In genomic region chr3:180138871-180139270, GRCh38 we compare ENCODE assay signal across 29 cellular contexts.
"Had no signal": no experiment of that assay in that cellular context is flagged by ENCODE, and none has a peak within 500 bp of the region (broad histone marks: within the 10 kb centered on the region; RNA-seq: fewer than 3 reads in every experiment).

No MANE protein-coding gene starts in this region.

- H3K9me3 ChIP-seq: colonic mucosa, esophagus muscularis mucosa, esophagus squamous epithelium, gastrocnemius medialis had no signal

- H3K4me3 ChIP-seq: colonic mucosa, coronary artery, dorsolateral prefrontal cortex, esophagus muscularis mucosa, esophagus squamous epithelium, gastrocnemius medialis, gastroesophageal sphincter, heart left ventricle, heart right ventricle had no signal

- H3K27ac ChIP-seq: colonic mucosa, coronary artery, dorsolateral prefrontal cortex, epithelial cell of prostate, esophagus muscularis mucosa, esophagus squamous epithelium, foreskin keratinocyte, gastrocnemius medialis, gastroesophageal sphincter, heart left ventricle, heart right ventricle had no signal

- H3K4me3 Mint-ChIP-seq: dendritic cell treated with granulocyte-macrophage colony-stimulating factor and Interleukin-4, amounts not matched to agents 40 ng/mL and 50 ng/mL, for 4 days; effector memory CD8-positive, alpha-beta T cell; endodermal cell had no signal

- H3K36me3 ChIP-seq: colonic mucosa, esophagus muscularis mucosa, esophagus squamous epithelium, gastrocnemius medialis, gastroesophageal sphincter, heart left ventricle, heart right ventricle had no signal

- H3K27ac Mint-ChIP-seq: dendritic cell treated with granulocyte-macrophage colony-stimulating factor and Interleukin-4, amounts not matched to agents 40 ng/mL and 50 ng/mL, for 4 days; effector memory CD8-positive, alpha-beta T cell; endodermal cell had no signal

- H3K27me3 ChIP-seq: colonic mucosa, dorsolateral prefrontal cortex, esophagus muscularis mucosa, esophagus squamous epithelium, foreskin keratinocyte, gastrocnemius medialis, gastroesophageal sphincter, heart left ventricle, heart right ventricle had no signal

- H3K27me3 Mint-ChIP-seq: dendritic cell treated with granulocyte-macrophage colony-stimulating factor and Interleukin-4, amounts not matched to agents 40 ng/mL and 50 ng/mL, for 4 days; effector memory CD8-positive, alpha-beta T cell had no signal

- H3K4me1 ChIP-seq: colonic mucosa, esophagus muscularis mucosa, esophagus squamous epithelium, foreskin keratinocyte, gastrocnemius medialis, gastroesophageal sphincter, heart left ventricle, heart right ventricle had no signal

- DNase-seq: colonic mucosa; cortex of kidney; dermis blood vessel endothelial cell; dorsolateral prefrontal cortex; effector CD4-positive, alpha-beta T cell; effector CD8-positive, alpha-beta T cell; effector memory CD4-positive, alpha-beta T cell; effector memory CD8-positive, alpha-beta T cell; endodermal cell; erythroblast; esophagus squamous epithelium; foreskin fibroblast; foreskin keratinocyte; foreskin melanocyte; gastrocnemius medialis; glutamatergic neuron; head of caudate nucleus; heart left ventricle; heart right ventricle had no signal

- FAIRE-seq: colon, endometrium, endothelial cell of umbilical vein, frontal cortex had no signal

- ATAC-seq: effector memory CD8-positive, alpha-beta T cell; esophagus mucosa; foreskin keratinocyte; gastrocnemius medialis; gastroesophageal sphincter; heart left ventricle; heart right ventricle had no signal
